In the genomic region with DNA sequence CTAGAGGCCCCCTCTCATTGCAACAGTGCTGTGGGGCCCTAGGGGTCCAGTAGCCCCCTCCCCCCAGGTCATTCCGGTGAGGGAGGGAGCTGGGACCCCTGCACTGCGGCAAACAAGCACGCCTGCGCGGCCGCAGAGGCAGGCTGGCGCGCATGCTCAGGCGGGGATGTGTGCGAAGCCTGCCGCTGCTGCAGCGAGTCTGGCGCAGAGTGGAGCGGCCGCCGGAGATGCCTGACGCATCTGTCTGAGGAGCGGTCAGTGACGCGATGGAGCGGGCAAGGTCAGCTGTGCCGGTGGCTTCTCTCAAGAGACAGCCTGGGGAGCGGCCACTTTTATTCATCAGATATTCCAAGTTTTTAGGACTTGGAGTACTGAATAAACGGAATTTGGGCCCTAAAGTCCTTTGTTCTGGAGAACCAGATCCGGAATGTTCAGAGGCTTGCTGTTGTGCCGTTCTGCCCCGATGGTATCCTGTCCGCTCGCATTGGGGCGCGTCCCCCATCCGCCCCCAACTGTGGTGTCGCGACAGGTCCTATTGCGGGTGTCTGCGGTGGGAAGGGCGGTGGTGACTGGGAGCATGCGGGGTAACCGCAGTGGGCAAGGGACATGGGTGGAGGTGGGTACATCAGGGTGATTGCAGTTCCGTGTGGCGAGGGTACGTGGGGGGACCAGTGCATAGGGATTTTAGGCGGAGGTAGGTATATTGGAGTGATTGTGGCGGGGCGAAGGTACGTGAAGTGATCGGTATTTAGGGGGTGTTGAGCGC, we compare ENCODE assay signal across 1 cellular context.
TF ChIP-seq lines count a peak whose summit lies in the region.

A gene (plus strand): TSS at position 205 of the 766 bp plus-strand sequence. CDS start 19,467 bp downstream, outside the sequence.
A gene with protein sequence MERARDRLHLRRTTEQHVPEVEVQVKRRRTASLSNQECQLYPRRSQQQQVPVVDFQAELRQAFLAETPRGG (plus strand): TSS at position 205 of the 766 bp plus-strand sequence. CDS start 62 bp downstream, at position 267.

TF ChIP-seq in GM12878, 131 proteins besides CTCF, POLR2A, EP300 and RAD21 (continues in another document):
- no peak for TF ChIP-seq MTA2 (IDR thresholded peaks at IDR 0.05; ENCODE audit: low read depth)
- TF ChIP-seq, protein P1, sequence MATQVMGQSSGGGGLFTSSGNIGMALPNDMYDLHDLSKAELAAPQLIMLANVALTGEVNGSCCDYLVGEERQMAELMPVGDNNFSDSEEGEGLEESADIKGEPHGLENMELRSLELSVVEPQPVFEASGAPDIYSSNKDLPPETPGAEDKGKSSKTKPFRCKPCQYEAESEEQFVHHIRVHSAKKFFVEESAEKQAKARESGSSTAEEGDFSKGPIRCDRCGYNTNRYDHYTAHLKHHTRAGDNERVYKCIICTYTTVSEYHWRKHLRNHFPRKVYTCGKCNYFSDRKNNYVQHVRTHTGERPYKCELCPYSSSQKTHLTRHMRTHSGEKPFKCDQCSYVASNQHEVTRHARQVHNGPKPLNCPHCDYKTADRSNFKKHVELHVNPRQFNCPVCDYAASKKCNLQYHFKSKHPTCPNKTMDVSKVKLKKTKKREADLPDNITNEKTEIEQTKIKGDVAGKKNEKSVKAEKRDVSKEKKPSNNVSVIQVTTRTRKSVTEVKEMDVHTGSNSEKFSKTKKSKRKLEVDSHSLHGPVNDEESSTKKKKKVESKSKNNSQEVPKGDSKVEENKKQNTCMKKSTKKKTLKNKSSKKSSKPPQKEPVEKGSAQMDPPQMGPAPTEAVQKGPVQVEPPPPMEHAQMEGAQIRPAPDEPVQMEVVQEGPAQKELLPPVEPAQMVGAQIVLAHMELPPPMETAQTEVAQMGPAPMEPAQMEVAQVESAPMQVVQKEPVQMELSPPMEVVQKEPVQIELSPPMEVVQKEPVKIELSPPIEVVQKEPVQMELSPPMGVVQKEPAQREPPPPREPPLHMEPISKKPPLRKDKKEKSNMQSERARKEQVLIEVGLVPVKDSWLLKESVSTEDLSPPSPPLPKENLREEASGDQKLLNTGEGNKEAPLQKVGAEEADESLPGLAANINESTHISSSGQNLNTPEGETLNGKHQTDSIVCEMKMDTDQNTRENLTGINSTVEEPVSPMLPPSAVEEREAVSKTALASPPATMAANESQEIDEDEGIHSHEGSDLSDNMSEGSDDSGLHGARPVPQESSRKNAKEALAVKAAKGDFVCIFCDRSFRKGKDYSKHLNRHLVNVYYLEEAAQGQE (IDR thresholded peaks at IDR 0.05; ENCODE audit: low read depth, low read length), result no peak
- TF ChIP-seq CREB1 (IDR thresholded peaks at IDR 0.05; ENCODE audit: low read depth), result no peak
- TF ChIP-seq, protein P2, sequence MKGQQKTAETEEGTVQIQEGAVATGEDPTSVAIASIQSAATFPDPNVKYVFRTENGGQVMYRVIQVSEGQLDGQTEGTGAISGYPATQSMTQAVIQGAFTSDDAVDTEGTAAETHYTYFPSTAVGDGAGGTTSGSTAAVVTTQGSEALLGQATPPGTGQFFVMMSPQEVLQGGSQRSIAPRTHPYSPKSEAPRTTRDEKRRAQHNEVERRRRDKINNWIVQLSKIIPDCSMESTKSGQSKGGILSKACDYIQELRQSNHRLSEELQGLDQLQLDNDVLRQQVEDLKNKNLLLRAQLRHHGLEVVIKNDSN (IDR thresholded peaks at IDR 0.05; ENCODE audit: borderline replicate concordance, extremely low read length, insufficient read depth, low read depth, low read length), result no peak
- TF ChIP-seq ZNF274 (IDR thresholded peaks at IDR 0.05; ENCODE audit: insufficient read depth, insufficient read length), result no peak
- TF ChIP-seq, protein P3, sequence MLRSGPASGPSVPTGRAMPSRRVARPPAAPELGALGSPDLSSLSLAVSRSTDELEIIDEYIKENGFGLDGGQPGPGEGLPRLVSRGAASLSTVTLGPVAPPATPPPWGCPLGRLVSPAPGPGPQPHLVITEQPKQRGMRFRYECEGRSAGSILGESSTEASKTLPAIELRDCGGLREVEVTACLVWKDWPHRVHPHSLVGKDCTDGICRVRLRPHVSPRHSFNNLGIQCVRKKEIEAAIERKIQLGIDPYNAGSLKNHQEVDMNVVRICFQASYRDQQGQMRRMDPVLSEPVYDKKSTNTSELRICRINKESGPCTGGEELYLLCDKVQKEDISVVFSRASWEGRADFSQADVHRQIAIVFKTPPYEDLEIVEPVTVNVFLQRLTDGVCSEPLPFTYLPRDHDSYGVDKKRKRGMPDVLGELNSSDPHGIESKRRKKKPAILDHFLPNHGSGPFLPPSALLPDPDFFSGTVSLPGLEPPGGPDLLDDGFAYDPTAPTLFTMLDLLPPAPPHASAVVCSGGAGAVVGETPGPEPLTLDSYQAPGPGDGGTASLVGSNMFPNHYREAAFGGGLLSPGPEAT (IDR thresholded peaks at IDR 0.05; ENCODE audit: low read depth), result no peak
- TF ChIP-seq PML (IDR thresholded peaks at IDR 0.05; ENCODE audit: low read length), result no peak
- TF ChIP-seq YY1 (IDR thresholded peaks at IDR 0.05; ENCODE audit: low read depth, low read length), result 0 out of 2 replicates have a peak, but pooled peaks have one; percentile 23
- no peak for TF ChIP-seq BRCA1 (IDR thresholded peaks at IDR 0.05; ENCODE audit: low read depth, low read length)
- TF ChIP-seq, protein P4, sequence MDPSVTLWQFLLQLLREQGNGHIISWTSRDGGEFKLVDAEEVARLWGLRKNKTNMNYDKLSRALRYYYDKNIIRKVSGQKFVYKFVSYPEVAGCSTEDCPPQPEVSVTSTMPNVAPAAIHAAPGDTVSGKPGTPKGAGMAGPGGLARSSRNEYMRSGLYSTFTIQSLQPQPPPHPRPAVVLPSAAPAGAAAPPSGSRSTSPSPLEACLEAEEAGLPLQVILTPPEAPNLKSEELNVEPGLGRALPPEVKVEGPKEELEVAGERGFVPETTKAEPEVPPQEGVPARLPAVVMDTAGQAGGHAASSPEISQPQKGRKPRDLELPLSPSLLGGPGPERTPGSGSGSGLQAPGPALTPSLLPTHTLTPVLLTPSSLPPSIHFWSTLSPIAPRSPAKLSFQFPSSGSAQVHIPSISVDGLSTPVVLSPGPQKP (IDR thresholded peaks at IDR 0.05; ENCODE audit: low read depth, low read length), result no peak
- no peak for TF ChIP-seq SP1 (IDR thresholded peaks at IDR 0.05; ENCODE audit: low read depth, low read length)
- peak; percentile 88 for TF ChIP-seq SMARCA5 (IDR thresholded peaks at IDR 0.05)
- TF ChIP-seq HDGF (IDR thresholded peaks at IDR 0.05), result no peak
- TF ChIP-seq, protein P5, sequence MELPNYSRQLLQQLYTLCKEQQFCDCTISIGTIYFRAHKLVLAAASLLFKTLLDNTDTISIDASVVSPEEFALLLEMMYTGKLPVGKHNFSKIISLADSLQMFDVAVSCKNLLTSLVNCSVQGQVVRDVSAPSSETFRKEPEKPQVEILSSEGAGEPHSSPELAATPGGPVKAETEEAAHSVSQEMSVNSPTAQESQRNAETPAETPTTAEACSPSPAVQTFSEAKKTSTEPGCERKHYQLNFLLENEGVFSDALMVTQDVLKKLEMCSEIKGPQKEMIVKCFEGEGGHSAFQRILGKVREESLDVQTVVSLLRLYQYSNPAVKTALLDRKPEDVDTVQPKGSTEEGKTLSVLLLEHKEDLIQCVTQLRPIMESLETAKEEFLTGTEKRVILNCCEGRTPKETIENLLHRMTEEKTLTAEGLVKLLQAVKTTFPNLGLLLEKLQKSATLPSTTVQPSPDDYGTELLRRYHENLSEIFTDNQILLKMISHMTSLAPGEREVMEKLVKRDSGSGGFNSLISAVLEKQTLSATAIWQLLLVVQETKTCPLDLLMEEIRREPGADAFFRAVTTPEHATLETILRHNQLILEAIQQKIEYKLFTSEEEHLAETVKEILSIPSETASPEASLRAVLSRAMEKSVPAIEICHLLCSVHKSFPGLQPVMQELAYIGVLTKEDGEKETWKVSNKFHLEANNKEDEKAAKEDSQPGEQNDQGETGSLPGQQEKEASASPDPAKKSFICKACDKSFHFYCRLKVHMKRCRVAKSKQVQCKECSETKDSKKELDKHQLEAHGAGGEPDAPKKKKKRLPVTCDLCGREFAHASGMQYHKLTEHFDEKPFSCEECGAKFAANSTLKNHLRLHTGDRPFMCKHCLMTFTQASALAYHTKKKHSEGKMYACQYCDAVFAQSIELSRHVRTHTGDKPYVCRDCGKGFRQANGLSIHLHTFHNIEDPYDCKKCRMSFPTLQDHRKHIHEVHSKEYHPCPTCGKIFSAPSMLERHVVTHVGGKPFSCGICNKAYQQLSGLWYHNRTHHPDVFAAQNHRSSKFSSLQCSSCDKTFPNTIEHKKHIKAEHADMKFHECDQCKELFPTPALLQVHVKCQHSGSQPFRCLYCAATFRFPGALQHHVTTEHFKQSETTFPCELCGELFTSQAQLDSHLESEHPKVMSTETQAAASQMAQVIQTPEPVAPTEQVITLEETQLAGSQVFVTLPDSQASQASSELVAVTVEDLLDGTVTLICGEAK (IDR thresholded peaks at IDR 0.05; ENCODE audit: borderline replicate concordance), result no peak
- no peak for TF ChIP-seq ASH2L (IDR thresholded peaks at IDR 0.05; ENCODE audit: borderline replicate concordance, low read depth)
- no peak for TF ChIP-seq EGR1 (IDR thresholded peaks at IDR 0.05; ENCODE audit: borderline replicate concordance in 1 of 2, low read depth in 2 of 2, low read length in 2 of 2)
- TF ChIP-seq RUNX3 (IDR thresholded peaks at IDR 0.05; ENCODE audit: low read length), result peak; percentile 39; the same call in 1 of the 2 replicates
- TF ChIP-seq, protein P6, sequence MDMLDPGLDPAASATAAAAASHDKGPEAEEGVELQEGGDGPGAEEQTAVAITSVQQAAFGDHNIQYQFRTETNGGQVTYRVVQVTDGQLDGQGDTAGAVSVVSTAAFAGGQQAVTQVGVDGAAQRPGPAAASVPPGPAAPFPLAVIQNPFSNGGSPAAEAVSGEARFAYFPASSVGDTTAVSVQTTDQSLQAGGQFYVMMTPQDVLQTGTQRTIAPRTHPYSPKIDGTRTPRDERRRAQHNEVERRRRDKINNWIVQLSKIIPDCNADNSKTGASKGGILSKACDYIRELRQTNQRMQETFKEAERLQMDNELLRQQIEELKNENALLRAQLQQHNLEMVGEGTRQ (IDR thresholded peaks at IDR 0.05; ENCODE audit: borderline replicate concordance, low read depth, low read length), result no peak
- TF ChIP-seq BCL11A (IDR thresholded peaks at IDR 0.05; ENCODE audit: low read depth, low read length), result no peak
- TF ChIP-seq PAX5 (IDR thresholded peaks at IDR 0.05; ENCODE audit: borderline replicate concordance, low read depth, low read length), result no peak
- no peak for TF ChIP-seq SIN3A (IDR thresholded peaks at IDR 0.05; ENCODE audit: low read depth, low read length)
- no peak for TF ChIP-seq JUNB (IDR thresholded peaks at IDR 0.05)
- TF ChIP-seq, protein P7, sequence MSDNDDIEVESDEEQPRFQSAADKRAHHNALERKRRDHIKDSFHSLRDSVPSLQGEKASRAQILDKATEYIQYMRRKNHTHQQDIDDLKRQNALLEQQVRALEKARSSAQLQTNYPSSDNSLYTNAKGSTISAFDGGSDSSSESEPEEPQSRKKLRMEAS (IDR thresholded peaks at IDR 0.05; ENCODE audit: low read depth, low read length), result peak; percentile 14; the same call in 1 of the 2 replicates
- no peak for TF ChIP-seq CHD2 (IDR thresholded peaks at IDR 0.05; ENCODE audit: borderline replicate concordance, low read depth, low read length)
- TF ChIP-seq NR2C2 (IDR thresholded peaks at IDR 0.05; ENCODE audit: borderline replicate concordance, control insufficient read depth, insufficient read length, low read depth), result no peak
- no peak for TF ChIP-seq GABPA (IDR thresholded peaks at IDR 0.05; ENCODE audit: low read depth)
- no peak for TF ChIP-seq SREBF1 (IDR thresholded peaks at IDR 0.05; ENCODE audit: low read length)
- TF ChIP-seq SMAD5 (IDR thresholded peaks at IDR 0.05; ENCODE audit: low read depth), result no peak
- TF ChIP-seq ESRRA (IDR thresholded peaks at IDR 0.05; ENCODE audit: low read length), result no peak
- no peak for TF ChIP-seq ZNF384 (IDR thresholded peaks at IDR 0.05; ENCODE audit: borderline replicate concordance, low read depth, low read length)
- TF ChIP-seq, protein P8, sequence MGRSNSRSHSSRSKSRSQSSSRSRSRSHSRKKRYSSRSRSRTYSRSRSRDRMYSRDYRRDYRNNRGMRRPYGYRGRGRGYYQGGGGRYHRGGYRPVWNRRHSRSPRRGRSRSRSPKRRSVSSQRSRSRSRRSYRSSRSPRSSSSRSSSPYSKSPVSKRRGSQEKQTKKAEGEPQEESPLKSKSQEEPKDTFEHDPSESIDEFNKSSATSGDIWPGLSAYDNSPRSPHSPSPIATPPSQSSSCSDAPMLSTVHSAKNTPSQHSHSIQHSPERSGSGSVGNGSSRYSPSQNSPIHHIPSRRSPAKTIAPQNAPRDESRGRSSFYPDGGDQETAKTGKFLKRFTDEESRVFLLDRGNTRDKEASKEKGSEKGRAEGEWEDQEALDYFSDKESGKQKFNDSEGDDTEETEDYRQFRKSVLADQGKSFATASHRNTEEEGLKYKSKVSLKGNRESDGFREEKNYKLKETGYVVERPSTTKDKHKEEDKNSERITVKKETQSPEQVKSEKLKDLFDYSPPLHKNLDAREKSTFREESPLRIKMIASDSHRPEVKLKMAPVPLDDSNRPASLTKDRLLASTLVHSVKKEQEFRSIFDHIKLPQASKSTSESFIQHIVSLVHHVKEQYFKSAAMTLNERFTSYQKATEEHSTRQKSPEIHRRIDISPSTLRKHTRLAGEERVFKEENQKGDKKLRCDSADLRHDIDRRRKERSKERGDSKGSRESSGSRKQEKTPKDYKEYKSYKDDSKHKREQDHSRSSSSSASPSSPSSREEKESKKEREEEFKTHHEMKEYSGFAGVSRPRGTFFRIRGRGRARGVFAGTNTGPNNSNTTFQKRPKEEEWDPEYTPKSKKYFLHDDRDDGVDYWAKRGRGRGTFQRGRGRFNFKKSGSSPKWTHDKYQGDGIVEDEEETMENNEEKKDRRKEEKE (IDR thresholded peaks at IDR 0.05), result no peak
- TF ChIP-seq MYB (IDR thresholded peaks at IDR 0.05; ENCODE audit: borderline replicate concordance, low read depth, low read length), result no peak
- TF ChIP-seq, protein P9, sequence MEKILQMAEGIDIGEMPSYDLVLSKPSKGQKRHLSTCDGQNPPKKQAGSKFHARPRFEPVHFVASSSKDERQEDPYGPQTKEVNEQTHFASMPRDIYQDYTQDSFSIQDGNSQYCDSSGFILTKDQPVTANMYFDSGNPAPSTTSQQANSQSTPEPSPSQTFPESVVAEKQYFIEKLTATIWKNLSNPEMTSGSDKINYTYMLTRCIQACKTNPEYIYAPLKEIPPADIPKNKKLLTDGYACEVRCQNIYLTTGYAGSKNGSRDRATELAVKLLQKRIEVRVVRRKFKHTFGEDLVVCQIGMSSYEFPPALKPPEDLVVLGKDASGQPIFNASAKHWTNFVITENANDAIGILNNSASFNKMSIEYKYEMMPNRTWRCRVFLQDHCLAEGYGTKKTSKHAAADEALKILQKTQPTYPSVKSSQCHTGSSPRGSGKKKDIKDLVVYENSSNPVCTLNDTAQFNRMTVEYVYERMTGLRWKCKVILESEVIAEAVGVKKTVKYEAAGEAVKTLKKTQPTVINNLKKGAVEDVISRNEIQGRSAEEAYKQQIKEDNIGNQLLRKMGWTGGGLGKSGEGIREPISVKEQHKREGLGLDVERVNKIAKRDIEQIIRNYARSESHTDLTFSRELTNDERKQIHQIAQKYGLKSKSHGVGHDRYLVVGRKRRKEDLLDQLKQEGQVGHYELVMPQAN (conservative IDR thresholded peaks at IDR 0.05), result no peak; the same call in 1 of the 2 replicates
- TF ChIP-seq ZBED1 (IDR thresholded peaks at IDR 0.05; ENCODE audit: borderline replicate concordance), result peak; percentile 24; the same call in 1 of the 2 replicates
- no peak for TF ChIP-seq EED (IDR thresholded peaks at IDR 0.05; ENCODE audit: low read depth)
- no peak for TF ChIP-seq CEBPB (IDR thresholded peaks at IDR 0.05; ENCODE audit: borderline replicate concordance in 1 of 2, low read depth in 2 of 2, low read length in 2 of 2)
